ENCODE assay signal across 22 cellular contexts in the genomic region with DNA sequence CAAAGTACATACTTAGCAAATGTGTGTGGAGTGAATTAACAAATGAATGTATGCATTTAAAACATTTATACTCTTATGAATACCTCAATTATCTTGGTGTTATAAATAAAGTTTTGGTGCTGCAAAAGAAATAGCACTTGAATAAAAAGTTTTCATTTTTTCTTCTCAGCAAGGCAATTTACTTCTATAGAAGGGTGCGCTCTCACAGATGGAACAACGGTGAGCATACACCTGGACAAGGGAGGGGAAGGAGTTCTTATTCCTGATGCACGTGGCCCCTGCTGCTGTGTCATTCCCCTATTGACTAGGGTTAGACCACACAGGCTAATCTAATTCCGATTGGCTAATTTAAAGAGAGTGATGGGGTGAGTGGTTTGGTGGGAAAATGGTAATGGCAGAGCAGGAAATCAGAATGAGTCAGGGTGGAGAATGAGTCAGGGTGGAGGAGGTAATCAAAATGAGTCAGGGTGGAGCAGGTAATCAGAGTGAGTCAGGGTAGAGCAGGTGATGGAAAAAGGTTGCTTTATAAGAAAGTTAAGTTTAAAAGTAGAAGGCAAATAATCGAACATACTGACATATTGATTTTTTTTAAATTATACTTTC. TPM values are rescaled to one million over a fixed set of nuclear protein-coding genes. Genes with fewer than 3 reads are reported as not detected.
DNase-seq lines count a peak whose midpoint lies in the region; ATAC-seq lines count a peak whose summit lies in the region.
"Had no signal": no experiment of that assay in that cellular context is flagged by ENCODE, and none has a peak within 500 bp of the region (broad histone marks: within the 10 kb centered on the region; RNA-seq: fewer than 3 reads in every experiment).

No MANE protein-coding gene starts in this region.

- intact Hi-C loops in activated naive CD4-positive, alpha-beta T cell treated with anti-CD3 and anti-CD28 coated beads for 36 hours (cut with micrococcal nuclease): no loop called here

- CTCF ChIA-PET in activated naive CD4-positive, alpha-beta T cell treated with anti-CD3 and anti-CD28 coated beads for 36 hours (lab: Charles Lee): no interaction called here
- CTCF ChIA-PET in activated naive CD4-positive, alpha-beta T cell treated with anti-CD3 and anti-CD28 coated beads, Interleukin-2, amount 10 ng/mL, durations not matched to agents 7 days and 5 days (lab: Charles Lee): no interaction called here

- peak; percentile 18 for DNase-seq in activated naive CD4-positive, alpha-beta T cell treated with anti-CD3 and anti-CD28 coated beads for 36 hours
- DNase-seq in activated naive CD4-positive, alpha-beta T cell treated with anti-CD3 and anti-CD28 coated beads, Interleukin-2, amount 10 ng/mL, durations not matched to agents 7 days and 5 days: no peak
- DNase-seq in RKO (ENCODE audit: low spot score): peak; percentile 56
- DNase-seq in stimulated activated effector memory CD8-positive, alpha-beta T cell treated with anti-CD3 and anti-CD28 coated beads, Interleukin-12 subunit alpha, Interleukin-12 subunit beta, amount 100 ng/mL, for 72 hours (ENCODE audit: low spot score in 2 of 2): peak; percentile 3 to 51
- no peak for DNase-seq in amniotic stem cell (lab: John Stamatoyannopoulos, UW)
- no peak for DNase-seq in G401 (ENCODE audit: low spot score)
- DNase-seq: activated effector memory CD4-positive, alpha-beta T cell treated with Interleukin-2 at 50 U/mL for 16 hours; foreskin fibroblast; GOT3; left ventricle myocardium inferior; MG63; natural killer cell; NCI-H1436; NCI-H510A; SJCRH30; spleen; stimulated activated CD8-positive, alpha-beta memory T cell treated with anti-CD3 and anti-CD28 coated beads, Interleukin-4, amount 100 ng/mL, for 48 hours; uterus had no signal

- peaks cover 8% of the 10 kb centered on the region for H3K4me1 Mint-ChIP-seq in activated naive CD4-positive, alpha-beta T cell treated with anti-CD3 and anti-CD28 coated beads for 36 hours (ENCODE audit: low read depth)
- H3K4me1 Mint-ChIP-seq in activated naive CD4-positive, alpha-beta T cell treated with anti-CD3 and anti-CD28 coated beads, Interleukin-2, amount 10 ng/mL, durations not matched to agents 7 days and 5 days: peaks cover 14% of the 10 kb centered on the region
- peaks cover 20% of the 10 kb centered on the region for H3K4me1 Mint-ChIP-seq in activated naive CD4-positive, alpha-beta T cell treated with anti-CD3 and anti-CD28 coated beads, Interleukin-2, amount 50 U/mL, for 24 hours
- H3K4me1 Mint-ChIP-seq in stimulated activated effector memory CD8-positive, alpha-beta T cell treated with anti-CD3 and anti-CD28 coated beads, Interleukin-12 subunit alpha, Interleukin-12 subunit beta, amount 100 ng/mL, for 72 hours: peaks cover 7% of the 10 kb centered on the region
- H3K4me1 Mint-ChIP-seq: IgD-negative memory B cell, mesothelial cell of epicardium had no signal

- in situ Hi-C loops in G401 (cut with HindIII; ENCODE audit: low sequenced_read_pairs): no loop called here

- H3K9me3 Mint-ChIP-seq in activated naive CD4-positive, alpha-beta T cell treated with anti-CD3 and anti-CD28 coated beads for 36 hours: peaks cover 9% of the 10 kb centered on the region
- H3K9me3 Mint-ChIP-seq in activated naive CD4-positive, alpha-beta T cell treated with anti-CD3 and anti-CD28 coated beads, Interleukin-2, amount 10 ng/mL, durations not matched to agents 7 days and 5 days: peaks cover 17% of the 10 kb centered on the region
- H3K9me3 Mint-ChIP-seq in activated naive CD4-positive, alpha-beta T cell treated with anti-CD3 and anti-CD28 coated beads, Interleukin-2, amount 50 U/mL, for 24 hours: peaks cover 3% of the 10 kb centered on the region
- peaks cover 4% of the 10 kb centered on the region for H3K9me3 Mint-ChIP-seq in stimulated activated effector memory CD8-positive, alpha-beta T cell treated with anti-CD3 and anti-CD28 coated beads, Interleukin-12 subunit alpha, Interleukin-12 subunit beta, amount 100 ng/mL, for 72 hours
- H3K9me3 Mint-ChIP-seq: natural killer cell had no signal

- peak; percentile 75 for ATAC-seq in stimulated activated effector memory CD8-positive, alpha-beta T cell treated with anti-CD3 and anti-CD28 coated beads, Interleukin-12 subunit alpha, Interleukin-12 subunit beta, amount 100 ng/mL, for 72 hours
- ATAC-seq in HG03045 (IDR thresholded peaks at IDR 0.05; ENCODE audit: unreplicated experiment): no peak
- ATAC-seq: natural killer cell had no signal

- H3K27me3 Mint-ChIP-seq in activated naive CD4-positive, alpha-beta T cell treated with anti-CD3 and anti-CD28 coated beads for 36 hours (ENCODE audit: low read depth): no peaks in the 10 kb centered on the region
- H3K27me3 Mint-ChIP-seq in activated naive CD4-positive, alpha-beta T cell treated with anti-CD3 and anti-CD28 coated beads, Interleukin-2, amount 10 ng/mL, durations not matched to agents 7 days and 5 days: no peaks in the 10 kb centered on the region
- H3K27me3 Mint-ChIP-seq in activated naive CD4-positive, alpha-beta T cell treated with anti-CD3 and anti-CD28 coated beads, Interleukin-2, amount 50 U/mL, for 24 hours: no peaks in the 10 kb centered on the region
- H3K27me3 Mint-ChIP-seq: IgD-negative memory B cell had no signal

- H3K36me3 Mint-ChIP-seq in activated naive CD4-positive, alpha-beta T cell treated with anti-CD3 and anti-CD28 coated beads for 36 hours (ENCODE audit: low read depth): peaks cover 10% of the 10 kb centered on the region
- peaks cover 9% of the 10 kb centered on the region for H3K36me3 Mint-ChIP-seq in activated naive CD4-positive, alpha-beta T cell treated with anti-CD3 and anti-CD28 coated beads, Interleukin-2, amount 10 ng/mL, durations not matched to agents 7 days and 5 days
- H3K36me3 Mint-ChIP-seq in activated naive CD4-positive, alpha-beta T cell treated with anti-CD3 and anti-CD28 coated beads, Interleukin-2, amount 50 U/mL, for 24 hours: peaks cover 2% of the 10 kb centered on the region
- no peaks in the 10 kb centered on the region for H3K36me3 Mint-ChIP-seq in stimulated activated effector memory CD8-positive, alpha-beta T cell treated with anti-CD3 and anti-CD28 coated beads, Interleukin-12 subunit alpha, Interleukin-12 subunit beta, amount 100 ng/mL, for 72 hours
- H3K36me3 Mint-ChIP-seq: mesothelial cell of epicardium, natural killer cell had no signal

- peak overlapping the region; percentile 48 for H3K27ac Mint-ChIP-seq in activated naive CD4-positive, alpha-beta T cell treated with anti-CD3 and anti-CD28 coated beads for 36 hours
- no peak overlapping the region for H3K27ac Mint-ChIP-seq in activated naive CD4-positive, alpha-beta T cell treated with anti-CD3 and anti-CD28 coated beads, Interleukin-2, amount 10 ng/mL, durations not matched to agents 7 days and 5 days
- H3K27ac Mint-ChIP-seq in activated naive CD4-positive, alpha-beta T cell treated with anti-CD3 and anti-CD28 coated beads, Interleukin-2, amount 50 U/mL, for 24 hours: peak overlapping the region; percentile 89
- no peak overlapping the region for H3K27ac Mint-ChIP-seq in stimulated activated effector memory CD8-positive, alpha-beta T cell treated with anti-CD3 and anti-CD28 coated beads, Interleukin-12 subunit alpha, Interleukin-12 subunit beta, amount 100 ng/mL, for 72 hours
- H3K27ac Mint-ChIP-seq: mesothelial cell of epicardium, natural killer cell had no signal

- H3K4me3 Mint-ChIP-seq in activated naive CD4-positive, alpha-beta T cell treated with anti-CD3 and anti-CD28 coated beads for 36 hours: no peak overlapping the region
- no peak overlapping the region for H3K4me3 Mint-ChIP-seq in activated naive CD4-positive, alpha-beta T cell treated with anti-CD3 and anti-CD28 coated beads, Interleukin-2, amount 10 ng/mL, durations not matched to agents 7 days and 5 days
- no peak overlapping the region for H3K4me3 Mint-ChIP-seq in activated naive CD4-positive, alpha-beta T cell treated with anti-CD3 and anti-CD28 coated beads, Interleukin-2, amount 50 U/mL, for 24 hours
- no peak overlapping the region for H3K4me3 Mint-ChIP-seq in stimulated activated effector memory CD8-positive, alpha-beta T cell treated with anti-CD3 and anti-CD28 coated beads, Interleukin-12 subunit alpha, Interleukin-12 subunit beta, amount 100 ng/mL, for 72 hours
- H3K4me3 Mint-ChIP-seq: IgD-negative memory B cell, mesothelial cell of epicardium, natural killer cell had no signal

RNA-seq across cellular contexts. Expression of a gene that starts 28.2 kb away (rescaled TPM):
- 100 to 1,000 TPM; 744 to 766 TPM for total RNA-seq in activated naive CD4-positive, alpha-beta T cell treated with anti-CD3 and anti-CD28 coated beads for 36 hours
- 171 and 205 TPM in 2 replicates for total RNA-seq in G401 (2014; rRNA removed; shearing (Covaris generic))

Comparison
In these comparisons a context has a peak if more than half of its experiments do, and no peak if none do; other contexts are left out.
1. DNase-seq: peak in activated naive CD4-positive, alpha-beta T cell treated with anti-CD3 and anti-CD28 coated beads for 36 hours (single experiment), RKO (single experiment) and stimulated activated effector memory CD8-positive, alpha-beta T cell treated with anti-CD3 and anti-CD28 coated beads, Interleukin-12 subunit alpha, Interleukin-12 subunit beta, amount 100 ng/mL, for 72 hours (2 of 2); none in activated naive CD4-positive, alpha-beta T cell treated with anti-CD3 and anti-CD28 coated beads, Interleukin-2, amount 10 ng/mL, durations not matched to agents 7 days and 5 days (single experiment), amniotic stem cell (single experiment) and G401 (single experiment).
2. H3K27ac Mint-ChIP-seq: peak in activated naive CD4-positive, alpha-beta T cell treated with anti-CD3 and anti-CD28 coated beads for 36 hours (single experiment) and activated naive CD4-positive, alpha-beta T cell treated with anti-CD3 and anti-CD28 coated beads, Interleukin-2, amount 50 U/mL, for 24 hours (single experiment); none in activated naive CD4-positive, alpha-beta T cell treated with anti-CD3 and anti-CD28 coated beads, Interleukin-2, amount 10 ng/mL, durations not matched to agents 7 days and 5 days (single experiment) and stimulated activated effector memory CD8-positive, alpha-beta T cell treated with anti-CD3 and anti-CD28 coated beads, Interleukin-12 subunit alpha, Interleukin-12 subunit beta, amount 100 ng/mL, for 72 hours (single experiment).